In genomic region chrX:13791559-13791958, GRCh38 we compare ENCODE assay signal across 14 cellular contexts. TPM values are rescaled to one million over a fixed set of nuclear protein-coding genes. Genes with fewer than 3 reads are reported as not detected.
DNase-seq lines count a peak whose midpoint lies in the region; ATAC-seq and TF ChIP-seq lines count a peak whose summit lies in the region.
"Had no signal": no experiment of that assay in that cellular context is flagged by ENCODE, and none has a peak within 500 bp of the region (broad histone marks: within the 10 kb centered on the region; RNA-seq: fewer than 3 reads in every experiment).

No MANE protein-coding gene starts in this region.

- no peaks in the 10 kb centered on the region for H3K9me3 ChIP-seq in breast epithelium
- H3K9me3 ChIP-seq in iPS-18a (ENCODE audit: control insufficient read depth, low read depth, low read length), result no peaks in the 10 kb centered on the region
- H3K9me3 ChIP-seq: A549 had no signal

- H3K36me3 ChIP-seq in breast epithelium (no peaks in the 10 kb centered on the region), iPS-18a (ENCODE audit: control insufficient read depth, low read depth, low read length) (no peaks in the 10 kb centered on the region)

- intact Hi-C loops in breast epithelium (cut with DNase I; ENCODE audit: low total_unique reads), result no loop called here

- H3K27me3 ChIP-seq in breast epithelium (peaks cover 0 to 18% of the 10 kb centered on the region in 2 donors), iPS-18a (ENCODE audit: control insufficient read depth, insufficient read depth, low read length) (no peaks in the 10 kb centered on the region)

- H3K27ac ChIP-seq in breast epithelium (peak overlapping the region; percentile 75 to 88), iPS-18a (ENCODE audit: low read length) (no peak overlapping the region)
- H3K27ac ChIP-seq: A549, KMS-11, PC-9 had no signal

- no peak for ATAC-seq in GM21515 (IDR thresholded peaks at IDR 0.05; ENCODE audit: unreplicated experiment)
- ATAC-seq in HG03280 (IDR thresholded peaks at IDR 0.05; ENCODE audit: unreplicated experiment), result no peak
- ATAC-seq: A549 had no signal

- DNase-seq in NCI-H2081 (lab: John Stamatoyannopoulos, UW) (peak; percentile 16 to 26), NCI-H2081 treated with DMSO at 0.1 percent for 48 hours (lab: John Stamatoyannopoulos, UW) (no peak), breast epithelium (ENCODE audit: low spot score in 2 of 2) (peak in 1 of 2 donors; percentile 81), superior temporal gyrus (ENCODE audit: extremely low spot score) (peak; percentile 79)
- no peak for DNase-seq in activated effector memory CD4-positive, alpha-beta T cell treated with anti-CD3 and anti-CD28 coated beads, Interleukin-2, amount 50 U/mL, for 16 hours
- DNase-seq: kidney, naive B cell, NCI-H2171 treated with DMSO at 0.1 percent for 48 hours, PC-9 had no signal

- H3K4me1 ChIP-seq in breast epithelium, result no peaks in the 10 kb centered on the region
- peaks cover 21% of the 10 kb centered on the region for H3K4me1 ChIP-seq in iPS-18a (ENCODE audit: control insufficient read depth, low read depth, low read length)
- H3K4me1 ChIP-seq: A549 had no signal

- no peak for TF ChIP-seq POLR2A in breast epithelium (IDR thresholded peaks at IDR 0.05)

- H3K4me3 ChIP-seq in breast epithelium (no peak overlapping the region), iPS-18a (ENCODE audit: low read length) (no peak overlapping the region)
- H3K4me3 ChIP-seq: A549, PC-9 had no signal

- H3K9ac ChIP-seq in iPS-18a (ENCODE audit: low read length), result peak overlapping the region; percentile 5
- H3K9ac ChIP-seq: KMS-11 had no signal

- TF ChIP-seq CTCF in breast epithelium (IDR thresholded peaks at IDR 0.05), result no peak

RNA-seq across cellular contexts. Expression of gene GPM6B, which starts 25.3 kb away (rescaled TPM):
- total RNA-seq in breast epithelium, result 10 to 100 TPM in 2 of 3 donors, 1 to 10 TPM in 1; 3.4 to 81.7 (median 35.7) TPM
- total RNA-seq: PC-9 had no signal

RNA-seq across cellular contexts. Expression of gene OFD1, which starts 57.0 kb away (rescaled TPM):
- 100 to 1,000 TPM in 1 of 3 donors, 10 to 100 TPM in 2; 10.7 to 136 (median 48.8) TPM for total RNA-seq in breast epithelium

RNA-seq across cellular contexts. Expression of gene TRAPPC2, which starts 57.1 kb away (rescaled TPM):
- total RNA-seq in breast epithelium, result 10 to 100 TPM in 2 of 3 donors, 1 to 10 TPM in 1; 8.2 to 25.3 (median 21.0) TPM

Comparison
In these comparisons a context has a peak if more than half of its experiments do, and no peak if none do; other contexts are left out.
1. DNase-seq: peak in NCI-H2081 (2 of 2) and superior temporal gyrus (single experiment); none in NCI-H2081 treated with DMSO at 0.1 percent for 48 hours (single experiment) and activated effector memory CD4-positive, alpha-beta T cell treated with anti-CD3 and anti-CD28 coated beads, Interleukin-2, amount 50 U/mL, for 16 hours (single experiment).